19 cellular contexts compared by ENCODE assay signal in genomic region chr16:62224810-62225209, GRCh38.
"Had no signal": no experiment of that assay in that cellular context is flagged by ENCODE, and none has a peak within 500 bp of the region (broad histone marks: within the 10 kb centered on the region; RNA-seq: fewer than 3 reads in every experiment).

No MANE protein-coding gene starts in this region.

- H3K9me3 ChIP-seq: MG63 had no signal

- H3K4me3 ChIP-seq: MG63, SJSA1, SK-N-MC had no signal

- H3K36me3 ChIP-seq: MG63, SJSA1 had no signal

- H3K27ac ChIP-seq: SJSA1, SK-N-MC had no signal

- DNase-seq: KBM-7, MG63, NCI-H1092 treated with DMSO at 0.1 percent for 48 hours, NCI-H1417, NCI-H1436 treated with DMSO at 0.1 percent for 48 hours, NCI-H1694, NCI-H187 treated with DMSO at 0.1 percent for 48 hours, NCI-H2029 treated with DMSO at 0.1 percent for 48 hours, NCI-H2171 treated with DMSO at 0.1 percent for 48 hours, NCI-H345, NCI-H446 treated with DMSO at 0.1 percent for 48 hours, NCI-H510A treated with DMSO at 0.1 percent for 48 hours, NCI-H526, NCI-H82, Right ventricle myocardium superior, RPMI8226, SIG-M5 had no signal

- H3K4me1 ChIP-seq: SJSA1 had no signal

- H3K27me3 ChIP-seq: MG63, SJSA1 had no signal
